In the genomic region with DNA sequence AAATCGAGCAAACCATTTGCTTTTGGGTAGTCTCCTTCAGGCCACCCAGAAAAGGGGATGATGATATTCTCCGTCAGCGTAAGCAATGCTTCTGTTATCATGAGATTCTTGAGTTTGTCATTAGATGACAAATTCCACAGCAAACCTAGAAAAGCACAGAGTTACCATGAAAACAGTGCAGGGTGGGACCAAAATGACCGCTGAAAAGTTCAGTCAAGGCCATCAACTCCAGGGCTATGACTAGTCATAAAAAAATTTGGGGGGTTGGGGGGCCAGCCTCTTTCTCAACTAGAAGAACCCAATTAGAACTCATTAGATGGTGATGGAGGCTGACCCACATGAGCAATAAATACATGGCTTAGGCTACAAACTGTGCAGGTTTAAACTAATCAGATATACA, we compare ENCODE assay signal across 27 cellular contexts.
"Had no signal": no experiment of that assay in that cellular context is flagged by ENCODE, and none has a peak within 500 bp of the region (broad histone marks: within the 10 kb centered on the region; RNA-seq: fewer than 3 reads in every experiment).

No MANE protein-coding gene starts in this region.

- DNase-seq: colonic mucosa; dermis blood vessel endothelial cell; effector memory CD8-positive, alpha-beta T cell; erythroblast; esophagus squamous epithelium; foreskin melanocyte; glutamatergic neuron; hypothalamus; kidney; left cardiac atrium; left lung; lower lobe of right lung; natural killer cell; occipital lobe; ovary; posterior cingulate gyrus; psoas muscle; right cardiac atrium; sigmoid colon; stimulated activated CD4-positive, alpha-beta T cell treated with anti-CD3 and anti-CD28 coated beads, Interleukin-2, amount 100 ng/mL, for 24 hours; stimulated activated CD4-positive, alpha-beta T cell treated with anti-CD3 and anti-CD28 coated beads, Interleukin-4, amount 100 ng/mL, for 24 hours; stimulated activated naive CD4-positive, alpha-beta T cell treated with Interleukin-2 at 50 U/mL for 16 hours; substantia nigra; testis; tibial artery had no signal

- H3K36me3 ChIP-seq: left lung, lower lobe of right lung, ovary, sigmoid colon, tibial artery had no signal

- H3K4me1 ChIP-seq: colonic mucosa, left lung, lower lobe of right lung, sigmoid colon, testis, tibial artery had no signal

- FAIRE-seq: endometrium, kidney had no signal

- H3K4me3 ChIP-seq: colonic mucosa, esophagus squamous epithelium, left lung, lower lobe of right lung, ovary, psoas muscle, sigmoid colon, testis, tibial artery had no signal

- H3K9me3 ChIP-seq: colonic mucosa, esophagus squamous epithelium, left lung, lower lobe of right lung, ovary, psoas muscle, sigmoid colon, testis, tibial artery had no signal

- H3K27ac ChIP-seq: colonic mucosa, esophagus squamous epithelium, left lung, lower lobe of right lung, ovary, psoas muscle, sigmoid colon, testis, tibial artery had no signal

- H3K27me3 ChIP-seq: colonic mucosa, esophagus squamous epithelium, left lung, ovary, sigmoid colon, testis, tibial artery had no signal

- ATAC-seq: effector memory CD8-positive, alpha-beta T cell; left cardiac atrium; left lung; lower lobe of right lung; natural killer cell; psoas muscle; right cardiac atrium; stimulated activated effector memory CD8-positive, alpha-beta T cell treated with anti-CD3 and anti-CD28 coated beads, Interleukin-12 subunit alpha, Interleukin-12 subunit beta, amount 100 ng/mL, for 72 hours had no signal
